33 cellular contexts compared by ENCODE assay signal in genomic region chr16:58010886-58011285, GRCh38. TPM values are rescaled to one million over a fixed set of nuclear protein-coding genes. Genes with fewer than 3 reads are reported as not detected.
"Had no signal": no experiment of that assay in that cellular context is flagged by ENCODE, and none has a peak within 500 bp of the region (broad histone marks: within the 10 kb centered on the region; RNA-seq: fewer than 3 reads in every experiment).

No MANE protein-coding gene starts in this region.

- ATAC-seq: esophagus mucosa; naive thymus-derived CD4-positive, alpha-beta T cell; pancreas; stimulated activated naive B cell treated with anti-CD40 and anti-IgM and Interleukin-4, amounts not matched to agents 10 μg/mL and 1 μg/mL and 100 μg/mL, for 72 hours; upper lobe of right lung had no signal

- H3K9me3 Mint-ChIP-seq: activated CD4-positive, alpha-beta memory T cell treated with anti-CD3 and anti-CD28 coated beads for 36 hours; activated CD4-positive, alpha-beta T cell treated with anti-CD3 and anti-CD28 coated beads, Interleukin-2, amount 10 ng/mL, durations not matched to agents 24 days and 14 days; activated naive CD4-positive, alpha-beta T cell treated with anti-CD3 and anti-CD28 coated beads, Interleukin-2, amount 10 ng/mL, durations not matched to agents 7 days and 5 days; activated naive CD8-positive, alpha-beta T cell treated with anti-CD3 and anti-CD28 coated beads, Interleukin-2, amount 10 ng/mL, durations not matched to agents 7 days and 5 days; naive thymus-derived CD4-positive, alpha-beta T cell; stimulated activated naive B cell treated with anti-CD40 and anti-IgM and Interleukin-4, amounts not matched to agents 10 μg/mL and 1 μg/mL and 100 μg/mL, for 72 hours; T-helper 2 cell treated with Interferon-gamma antibody and Interleukin-4, amounts not matched to agents 5 μg/mL and 100 μg/mL, for 36 hours had no signal

- H3K27me3 Mint-ChIP-seq: activated CD4-positive, alpha-beta memory T cell treated with anti-CD3 and anti-CD28 coated beads for 36 hours; activated CD4-positive, alpha-beta T cell treated with anti-CD3 and anti-CD28 coated beads, Interleukin-2, amount 10 ng/mL, durations not matched to agents 24 days and 14 days; activated naive CD4-positive, alpha-beta T cell treated with anti-CD3 and anti-CD28 coated beads, Interleukin-2, amount 10 ng/mL, durations not matched to agents 7 days and 5 days; activated naive CD8-positive, alpha-beta T cell treated with anti-CD3 and anti-CD28 coated beads, Interleukin-2, amount 10 ng/mL, durations not matched to agents 7 days and 5 days; naive thymus-derived CD4-positive, alpha-beta T cell; stimulated activated naive B cell treated with anti-CD40 and anti-IgM and Interleukin-4, amounts not matched to agents 10 μg/mL and 1 μg/mL and 100 μg/mL, for 72 hours had no signal

- H3K4me3 ChIP-seq: ascending aorta, heart right ventricle, left ventricle myocardium inferior, pancreas, prostate gland, smooth muscle cell, stomach, thyroid gland, upper lobe of right lung had no signal

- H3K9me3 ChIP-seq: ascending aorta, heart right ventricle, left ventricle myocardium inferior, pancreas, prostate gland, stomach, thyroid gland, upper lobe of right lung had no signal

- H3K27ac ChIP-seq: ascending aorta, brain microvascular endothelial cell, heart right ventricle, left ventricle myocardium inferior, pancreas, prostate gland, stomach, thyroid gland, upper lobe of right lung had no signal

- H3K4me1 Mint-ChIP-seq: activated CD4-positive, alpha-beta T cell treated with anti-CD3 and anti-CD28 coated beads, Interleukin-2, amount 10 ng/mL, durations not matched to agents 24 days and 14 days; activated naive CD4-positive, alpha-beta T cell treated with anti-CD3 and anti-CD28 coated beads, Interleukin-2, amount 10 ng/mL, durations not matched to agents 7 days and 5 days; stimulated activated naive B cell treated with anti-CD40 and anti-IgM and Interleukin-4, amounts not matched to agents 10 μg/mL and 1 μg/mL and 100 μg/mL, for 72 hours had no signal

- DNase-seq: activated CD4-positive, alpha-beta memory T cell treated with anti-CD3 and anti-CD28 coated beads for 36 hours; activated CD4-positive, alpha-beta T cell treated with anti-CD3 and anti-CD28 coated beads, Interleukin-2, amount 10 ng/mL, durations not matched to agents 24 days and 14 days; activated CD4-positive, CD25-positive, alpha-beta regulatory T cell treated with anti-CD3 and anti-CD28 coated beads, Interleukin-2, amount 50 U/mL, for 72 hours; activated CD8-positive, alpha-beta memory T cell treated with anti-CD3 and anti-CD28 coated beads, Interleukin-2, amount 50 U/mL, for 4 hours; activated gamma-delta T cell; activated naive CD4-positive, alpha-beta T cell treated with anti-CD3 and anti-CD28 coated beads, Interleukin-2, amount 10 ng/mL, durations not matched to agents 7 days and 5 days; activated naive CD8-positive, alpha-beta T cell treated with anti-CD3 and anti-CD28 coated beads, Interleukin-2, amount 10 ng/mL, durations not matched to agents 7 days and 5 days; activated T-cell treated with anti-CD3 and anti-CD28 coated beads, Interleukin-2, amount 50 U/mL, for 1 hour; caudate nucleus; cortex of kidney; heart right ventricle; midbrain; naive thymus-derived CD4-positive, alpha-beta T cell; nucleus accumbens; pancreas; retina; stimulated activated CD4-positive, alpha-beta T cell treated with anti-CD3 and anti-CD28 coated beads, Interleukin-15, amount 100 ng/mL, for 24 hours; stimulated activated CD4-positive, alpha-beta T cell treated with anti-CD3 and anti-CD28 coated beads, Interleukin-2, amount 100 ng/mL, for 24 hours; stimulated activated naive B cell treated with anti-CD40 and anti-IgM and Interleukin-4, amounts not matched to agents 10 μg/mL and 1 μg/mL and 100 μg/mL, for 72 hours; stomach; T-helper 1 cell; thyroid gland; upper lobe of right lung had no signal

- H3K27ac Mint-ChIP-seq: activated CD4-positive, alpha-beta memory T cell treated with anti-CD3 and anti-CD28 coated beads for 36 hours; activated CD4-positive, alpha-beta T cell treated with anti-CD3 and anti-CD28 coated beads, Interleukin-2, amount 10 ng/mL, durations not matched to agents 24 days and 14 days; activated naive CD4-positive, alpha-beta T cell treated with anti-CD3 and anti-CD28 coated beads, Interleukin-2, amount 10 ng/mL, durations not matched to agents 7 days and 5 days; activated naive CD8-positive, alpha-beta T cell treated with anti-CD3 and anti-CD28 coated beads, Interleukin-2, amount 10 ng/mL, durations not matched to agents 7 days and 5 days; naive thymus-derived CD4-positive, alpha-beta T cell; stimulated activated naive B cell treated with anti-CD40 and anti-IgM and Interleukin-4, amounts not matched to agents 10 μg/mL and 1 μg/mL and 100 μg/mL, for 72 hours; T-helper 2 cell treated with Interferon-gamma antibody and Interleukin-4, amounts not matched to agents 5 μg/mL and 100 μg/mL, for 36 hours had no signal

- H3K4me1 ChIP-seq: ascending aorta, pancreas, prostate gland, stomach, thyroid gland, upper lobe of right lung had no signal

- H3K27me3 ChIP-seq: ascending aorta, brain microvascular endothelial cell, heart right ventricle, pancreas, stomach, thyroid gland, upper lobe of right lung had no signal

- H3K4me3 Mint-ChIP-seq: activated CD4-positive, alpha-beta memory T cell treated with anti-CD3 and anti-CD28 coated beads for 36 hours; activated CD4-positive, alpha-beta T cell treated with anti-CD3 and anti-CD28 coated beads, Interleukin-2, amount 10 ng/mL, durations not matched to agents 24 days and 14 days; activated naive CD4-positive, alpha-beta T cell treated with anti-CD3 and anti-CD28 coated beads, Interleukin-2, amount 10 ng/mL, durations not matched to agents 7 days and 5 days; activated naive CD8-positive, alpha-beta T cell treated with anti-CD3 and anti-CD28 coated beads, Interleukin-2, amount 10 ng/mL, durations not matched to agents 7 days and 5 days; naive thymus-derived CD4-positive, alpha-beta T cell; stimulated activated naive B cell treated with anti-CD40 and anti-IgM and Interleukin-4, amounts not matched to agents 10 μg/mL and 1 μg/mL and 100 μg/mL, for 72 hours; T-helper 2 cell treated with Interferon-gamma antibody and Interleukin-4, amounts not matched to agents 5 μg/mL and 100 μg/mL, for 36 hours had no signal

RNA-seq across cellular contexts. Expression of gene CNGB1, which starts 40.0 kb away (rescaled TPM):
- total RNA-seq: activated CD4-positive, alpha-beta memory T cell treated with anti-CD3 and anti-CD28 coated beads for 36 hours; activated CD4-positive, alpha-beta T cell treated with anti-CD3 and anti-CD28 coated beads, Interleukin-2, amount 10 ng/mL, durations not matched to agents 24 days and 14 days; activated CD8-positive, alpha-beta memory T cell treated with anti-CD3 and anti-CD28 coated beads for 36 hours; activated naive CD8-positive, alpha-beta T cell treated with anti-CD3 and anti-CD28 coated beads, Interleukin-2, amount 10 ng/mL, durations not matched to agents 7 days and 5 days; ascending aorta; chondrocyte; heart right ventricle; left ventricle myocardium inferior; lung microvascular endothelial cell; naive thymus-derived CD4-positive, alpha-beta T cell; smooth muscle cell; upper lobe of right lung had no signal
- polyA plus RNA-seq: heart right ventricle; naive thymus-derived CD4-positive, alpha-beta T cell; smooth muscle cell had no signal
